Comparison of ENCODE assay signal across 1 cellular context in genomic region chr6:90187437-90188049, GRCh38.
TF ChIP-seq lines count a peak whose summit lies in the region.

No MANE protein-coding gene starts in this region.

TF ChIP-seq in HEK293, 187 proteins besides CTCF, POLR2A, EP300 and RAD21 (continued from another document):
- peak; percentile 26; the same call in 1 of the 2 replicates for TF ChIP-seq ZSCAN30 (tag by site-specific recombination; IDR thresholded peaks at IDR 0.05)
- TF ChIP-seq ZNF394 (tag by site-specific recombination; IDR thresholded peaks at IDR 0.05; ENCODE audit: borderline replicate concordance) = peak; percentile 51; the same call in 1 of the 2 replicates
- TF ChIP-seq ZBTB20 (tag by site-specific recombination; IDR thresholded peaks at IDR 0.05) = no peak
